Comparison of ENCODE assay signal across 8 cellular contexts in the genomic region with DNA sequence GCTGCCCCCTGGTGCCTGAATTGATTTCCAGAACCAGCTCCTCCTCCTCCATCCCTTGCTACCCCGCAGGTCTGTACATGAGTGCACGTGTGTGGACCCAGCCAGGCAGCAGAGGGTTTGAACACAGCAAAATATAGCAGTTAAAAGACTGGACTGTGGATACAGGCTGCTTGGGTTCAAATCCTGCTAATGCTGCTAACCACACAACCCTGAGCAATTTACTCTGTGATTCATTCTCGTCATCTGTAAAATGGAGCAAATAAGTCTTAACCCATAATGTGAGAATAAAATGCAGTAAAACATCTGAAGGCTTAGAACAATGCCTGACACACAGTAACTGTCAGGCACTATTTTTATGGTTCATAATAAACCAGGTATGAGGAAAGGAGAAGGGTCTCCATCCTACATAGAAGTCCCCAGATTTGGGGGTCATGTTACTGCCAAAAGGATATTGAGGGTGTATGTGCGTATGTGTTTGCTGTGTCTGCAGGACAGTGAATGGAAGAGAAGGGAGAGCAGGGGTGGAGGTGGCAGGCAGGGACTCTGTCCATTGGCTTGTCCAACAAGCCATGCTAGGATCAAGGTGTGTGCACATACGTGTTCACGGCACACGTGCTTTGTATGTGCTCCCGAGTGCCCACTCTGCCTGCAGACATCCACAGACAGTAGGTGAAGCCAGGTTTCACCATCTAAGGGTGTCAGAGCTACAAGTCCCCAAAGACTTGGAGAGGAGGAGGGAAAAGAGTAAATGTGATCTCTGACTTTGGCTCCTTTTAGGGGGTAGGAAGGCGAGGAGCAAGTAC. TPM values are rescaled to one million over a fixed set of nuclear protein-coding genes. Genes with fewer than 3 reads are reported as not detected.
A peak's percentile ranks its signal among the peaks of the same experiment; 100 is the strongest.
DNase-seq lines count a peak whose midpoint lies in the region; ATAC-seq, FAIRE-seq and TF ChIP-seq lines count a peak whose summit lies in the region.

No MANE protein-coding gene starts in this region.

- H3K4me2 ChIP-seq in GM12878 (ENCODE audit: control insufficient read depth, insufficient read depth): peak overlapping the region; percentile 88

- CTCF ChIA-PET in activated CD8-positive, alpha-beta memory T cell treated with anti-CD3 and anti-CD28 coated beads, Interleukin-2, amount 10 ng/mL, durations not matched to agents 7 days and 5 days (lab: Charles Lee): interaction anchor here (0.8 to 9.6 kb wide), 37 partner anchors 8 to 539 kb away, joined by 3 to 263 read pairs (median 8); partner anchors contain the start of genes LRP1, MYO1A, NAB2 and NEMP1
- CTCF ChIA-PET in GM12878 (lab: Yijun Ruan, JAX): interaction anchor here (0.6 to 11.7 kb wide), 43 partner anchors 10 to 599 kb away, joined by 3 to 458 read pairs (median 7); partner anchors contain the start of genes ATP5F1B, HSD17B6, NAB2 and NEMP1

- H3K4me1 ChIP-seq in GM12878 (ENCODE audit: control insufficient read depth, insufficient read depth, low read length) (peaks cover 8% of the 10 kb centered on the region), mucosa of rectum (ENCODE audit: control insufficient read depth in 2 of 2, insufficient read depth in 2 of 2, low read length in 2 of 2) (peaks cover 18 to 23% of the 10 kb centered on the region in 2 donors)

- peak overlapping the region; percentile 65 for H2AFZ ChIP-seq in GM12878 (ENCODE audit: control insufficient read depth, low read depth, low read length)

- intact Hi-C loops in GM12878 (cut with micrococcal nuclease; ENCODE audit: unreplicated experiment): loop anchor here (1.0 to 5.0 kb wide), 4 partner anchors 43 to 360 kb away; partner anchors contain the start of gene PRIM1

- H3K27ac ChIP-seq in GM12878 (ENCODE audit: control insufficient read depth, insufficient read depth) (peak overlapping the region; percentile 97), mucosa of rectum (ENCODE audit: low read depth in 2 of 2, low read length in 2 of 2) (peak overlapping the region; percentile 99 to 100)

- peak overlapping the region; percentile 96 for H3K27ac Mint-ChIP-seq in activated CD8-positive, alpha-beta memory T cell treated with anti-CD3 and anti-CD28 coated beads, Interleukin-2, amount 10 ng/mL, durations not matched to agents 7 days and 5 days

- peak; percentile 76 to 92 (median 80); a peak in 5 of 6 replicates for TF ChIP-seq CTCF in GM12878 (IDR thresholded peaks at IDR 0.05 in 2 of 3, conservative IDR thresholded peaks at IDR 0.05 in 1 of 3; ENCODE audit: control insufficient read depth in 2 of 3, extremely low read depth in 1 of 3, insufficient read depth in 1 of 3, low read depth in 3 of 3, low read length in 3 of 3)

- no peak for TF ChIP-seq POLR2A in GM12878 (IDR thresholded peaks at IDR 0.05; ENCODE audit: low read depth, low read length)

- H4K20me1 ChIP-seq in GM12878 (ENCODE audit: control insufficient read depth, insufficient read depth): no peaks in the 10 kb centered on the region

- no peak for DNase-seq in activated CD8-positive, alpha-beta memory T cell treated with anti-CD3 and anti-CD28 coated beads, Interleukin-2, amount 10 ng/mL, durations not matched to agents 7 days and 5 days
- DNase-seq in activated CD8-positive, alpha-beta memory T cell treated with anti-CD3 and anti-CD28 coated beads, Interleukin-2, amount 50 U/mL, for 4 hours: no peak
- DNase-seq in GM12878 (ENCODE audit: low read depth, low spot score) (no peak), RKO (ENCODE audit: low spot score) (no peak), HCEC 1CT (no peak)

- H3K9ac ChIP-seq in GM12878 (ENCODE audit: control insufficient read depth, insufficient read depth, low read length) (peak overlapping the region; percentile 96), mucosa of rectum (ENCODE audit: low read depth in 1 of 2, low read length in 2 of 2) (peak overlapping the region; percentile 99)

- H3K4me3 Mint-ChIP-seq in activated CD8-positive, alpha-beta memory T cell treated with anti-CD3 and anti-CD28 coated beads, Interleukin-2, amount 10 ng/mL, durations not matched to agents 7 days and 5 days: peak overlapping the region; percentile 95

- peaks cover 4% of the 10 kb centered on the region for H3K36me3 Mint-ChIP-seq in activated CD8-positive, alpha-beta memory T cell treated with anti-CD3 and anti-CD28 coated beads, Interleukin-2, amount 10 ng/mL, durations not matched to agents 7 days and 5 days

- BruUV-seq in GM12878 (replicated peaks; lab: Mats Ljungman, UMichigan): no TSS peak

- H3K27me3 ChIP-seq in GM12878 (replicated peaks in 1 of 2; ENCODE audit: control insufficient read depth in 2 of 2, insufficient read depth in 2 of 2, low read length in 1 of 2) (no peaks in the 10 kb centered on the region), mucosa of rectum (ENCODE audit: control insufficient read depth in 2 of 2, insufficient read depth in 2 of 2, low read length in 2 of 2) (no peaks in the 10 kb centered on the region)

- POLR2A ChIA-PET in GM12878 (lab: Charles Lee): interaction anchor here (0.6 to 4.9 kb wide), 18 partner anchors 14 to 407 kb away, joined by 3 to 94 read pairs (median 8); partner anchors contain the start of genes NAB2, NEMP1 and SHMT2

- H3K4me1 Mint-ChIP-seq in activated CD8-positive, alpha-beta memory T cell treated with anti-CD3 and anti-CD28 coated beads, Interleukin-2, amount 10 ng/mL, durations not matched to agents 7 days and 5 days: peaks cover 29% of the 10 kb centered on the region

- no peak for TF ChIP-seq EP300 in GM12878 (IDR thresholded peaks at IDR 0.05; ENCODE audit: borderline replicate concordance in 1 of 2, control insufficient read depth in 1 of 2, low read depth in 2 of 2, low read length in 2 of 2)

- 73% methylated on average over 9 of the region's 9 CpGs for WGBS in GM12878 (ENCODE audit: insufficient coverage, insufficient replicate concordance, low lambda C conversion rate, missing lambda C conversion rate)

- H3K36me3 ChIP-seq in GM12878 (ENCODE audit: control insufficient read depth in 2 of 2, insufficient read depth in 2 of 2, low read length in 1 of 2) (peaks cover 3 to 7% of the 10 kb centered on the region in 2 experiments; a peak in 2 of 4 replicates), mucosa of rectum (ENCODE audit: control insufficient read depth in 2 of 2, insufficient read depth in 2 of 2, low read length in 2 of 2) (peaks cover 7 to 8% of the 10 kb centered on the region in 2 donors)

- peaks cover 7% of the 10 kb centered on the region for H3K27me3 Mint-ChIP-seq in activated CD8-positive, alpha-beta memory T cell treated with anti-CD3 and anti-CD28 coated beads, Interleukin-2, amount 10 ng/mL, durations not matched to agents 7 days and 5 days

- no peaks in the 10 kb centered on the region for H3K9me3 ChIP-seq in GM12878 (replicated peaks; ENCODE audit: control insufficient read depth, insufficient read depth, low read length)
- H3K9me3 ChIP-seq in mucosa of rectum (ENCODE audit: control insufficient read depth in 2 of 2, low read length in 2 of 2): no peaks in the 10 kb centered on the region

- in situ Hi-C loops in GM12878 (cut with MboI): loop anchor here (5.0 kb wide), 3 partner anchors 45 to 355 kb away; no protein-coding TSS in a partner anchor

- H3K4me3 ChIP-seq in GM12878 (peak overlapping the region; percentile 95; the same call in 1 of the 2 replicates), mucosa of rectum (ENCODE audit: low read length in 2 of 2) (peak overlapping the region; percentile 95 to 98)

- H3K9me3 Mint-ChIP-seq in activated CD8-positive, alpha-beta memory T cell treated with anti-CD3 and anti-CD28 coated beads, Interleukin-2, amount 10 ng/mL, durations not matched to agents 7 days and 5 days (ENCODE audit: low read depth): no peaks in the 10 kb centered on the region

- SMC1A ChIA-PET in GM12878 (lab: Charles Lee; ENCODE audit: uncharacterized antibody, unreplicated experiment): interaction anchor here (0.8 to 8.6 kb wide), 28 partner anchors 10 to 598 kb away, joined by 3 to 246 read pairs (median 9); partner anchors contain the start of genes HSD17B6, NAB2, NEMP1 and SHMT2

- TF ChIP-seq RAD21 in GM12878 (IDR thresholded peaks at IDR 0.05; ENCODE audit: insufficient read depth, low read depth, low read length): no peak; the same call in 1 of the 2 replicates

- peaks cover 39% of the 10 kb centered on the region for H3K79me2 ChIP-seq in GM12878 (ENCODE audit: control insufficient read depth, insufficient read depth, low read length)

- RAD21 ChIA-PET in GM12878 (lab: Charles Lee; ENCODE audit: unreplicated experiment): interaction anchor here (0.6 to 5.3 kb wide), 33 partner anchors 12 to 476 kb away, joined by 3 to 285 read pairs (median 8); partner anchors contain the start of genes LRP1, NAB2, NACA and NEMP1

- FAIRE-seq in GM12878 (lab: Jason Lieb, UNC): peak; percentile 56

- no peak for ATAC-seq in activated CD8-positive, alpha-beta memory T cell treated with anti-CD3 and anti-CD28 coated beads, Interleukin-2, amount 10 ng/mL, durations not matched to agents 7 days and 5 days
- ATAC-seq in HG03460 (IDR thresholded peaks at IDR 0.05; ENCODE audit: unreplicated experiment) (peak; percentile 45), GM12878 (peak; percentile 73), GM21390 (IDR thresholded peaks at IDR 0.05; ENCODE audit: unreplicated experiment) (no peak)

RNA-seq across cellular contexts. Expression of gene STAT6, which starts 1.5 kb away (rescaled TPM):
- 100 to 1,000 TPM in 1 of 2 experiments, 10 to 100 TPM in 1; 99.1 to 104 TPM for total RNA-seq in activated CD8-positive, alpha-beta memory T cell treated with anti-CD3 and anti-CD28 coated beads, Interleukin-2, amount 10 ng/mL, durations not matched to agents 7 days and 5 days
- total RNA-seq in GM12878 (2013; cell fraction: nucleolus; rRNA removed): 219 and 234 TPM in 2 replicates
- total RNA-seq in GM12878 (2014; rRNA removed): 100 and 101 TPM in 2 replicates
- total RNA-seq in GM12878 (2014; rRNA removed; fragmentation: Illumina TruSeq; extraction: Trizol): 79.0 and 79.9 TPM in 2 replicates
- 146 and 163 TPM in 2 replicates for total RNA-seq in GM12878 (2021)
- polyA plus RNA-seq in GM12878 (2011; ENCODE audit: low read depth): 92.2 TPM
- polyA plus RNA-seq in GM12878 (2011; rRNA removed): 107 and 176 TPM in 2 replicates
- polyA plus RNA-seq in GM12878 (2011; cell fraction: cytosol; rRNA removed): 210 and 211 TPM in 2 replicates
- 576 and 633 TPM in 2 replicates for polyA plus RNA-seq in GM12878 (2011; cell fraction: nucleus; rRNA removed)
- 137 and 138 TPM in 2 replicates for polyA plus RNA-seq in GM12878 (2012)
- polyA plus RNA-seq in GM12878 (2014; fragmentation: Illumina TruSeq; extraction: Trizol): 161 and 168 TPM in 2 replicates
- polyA plus RNA-seq in GM12878 (2014; fragmentation: Nextera tagmentation; extraction: Ambion mirVana): 10 to 100 TPM; 14.2 to 17.3 TPM
- 153 and 157 TPM in 2 replicates for polyA plus RNA-seq in GM12878 (2014; rRNA removed)
- polyA plus RNA-seq in GM12878 (2016; fragmentation: Nextera tagmentation; extraction: Ambion mirVana): 10 to 100 TPM; 61.0 to 63.3 TPM
- polyA minus RNA-seq in GM12878 (2011; rRNA and poly(A)+ RNA removed): 146 and 216 TPM in 2 replicates
- polyA minus RNA-seq in GM12878 (2011; cell fraction: cytosol; rRNA and poly(A)+ RNA removed): 57.9 and 72.7 TPM in 2 replicates
- polyA minus RNA-seq in GM12878 (2011; cell fraction: nucleus; rRNA and poly(A)+ RNA removed): 75.9 and 146 TPM in 2 replicates

RNA-seq across cellular contexts. Expression of gene LRP1, which starts 15.6 kb away (rescaled TPM):
- under 1 TPM; 0.33 to 0.85 TPM for total RNA-seq in activated CD8-positive, alpha-beta memory T cell treated with anti-CD3 and anti-CD28 coated beads, Interleukin-2, amount 10 ng/mL, durations not matched to agents 7 days and 5 days
- total RNA-seq in GM12878 (2013; cell fraction: nucleolus; rRNA removed): 6.0 and 6.8 TPM in 2 replicates
- total RNA-seq in GM12878 (2014; rRNA removed): under 0.01 and 0.05 TPM in 2 replicates
- 0.05 and 0.18 TPM in 2 replicates for total RNA-seq in GM12878 (2014; rRNA removed; fragmentation: Illumina TruSeq; extraction: Trizol)
- 0.93 and 1.1 TPM in 2 replicates for total RNA-seq in GM12878 (2021)
- polyA plus RNA-seq in GM12878 (2011; ENCODE audit: low read depth): 0.51 TPM
- polyA plus RNA-seq in GM12878 (2011; rRNA removed): 0.24 TPM in 2 replicates
- 0.48 and 0.57 TPM in 2 replicates for polyA plus RNA-seq in GM12878 (2011; cell fraction: cytosol; rRNA removed)
- polyA plus RNA-seq in GM12878 (2011; cell fraction: nucleus; rRNA removed): 2.5 and 3.3 TPM in 2 replicates
- 1.2 and 1.4 TPM in 2 replicates for polyA plus RNA-seq in GM12878 (2012)
- 0.03 and 0.07 TPM in 2 replicates for polyA plus RNA-seq in GM12878 (2014; fragmentation: Illumina TruSeq; extraction: Trizol)
- polyA plus RNA-seq in GM12878 (2014; fragmentation: Nextera tagmentation; extraction: Ambion mirVana): not detected
- 0.09 and 0.29 TPM in 2 replicates for polyA plus RNA-seq in GM12878 (2014; rRNA removed)
- under 1 TPM; 0.23 to 0.28 TPM for polyA plus RNA-seq in GM12878 (2016; fragmentation: Nextera tagmentation; extraction: Ambion mirVana)
- polyA minus RNA-seq in GM12878 (2011; rRNA and poly(A)+ RNA removed): 1.8 TPM in 2 replicates
- polyA minus RNA-seq in GM12878 (2011; cell fraction: cytosol; rRNA and poly(A)+ RNA removed): 2.2 and 3.1 TPM in 2 replicates
- polyA minus RNA-seq in GM12878 (2011; cell fraction: nucleus; rRNA and poly(A)+ RNA removed): 1.6 and 3.1 TPM in 2 replicates

RNA-seq across cellular contexts. Expression of gene NAB2, which starts 23.8 kb away (rescaled TPM):
- total RNA-seq in activated CD8-positive, alpha-beta memory T cell treated with anti-CD3 and anti-CD28 coated beads, Interleukin-2, amount 10 ng/mL, durations not matched to agents 7 days and 5 days: 10 to 100 TPM in 1 of 2 experiments, 1 to 10 TPM in 1; 10.0 to 31.1 TPM
- 27.9 and 30.3 TPM in 2 replicates for total RNA-seq in GM12878 (2013; cell fraction: nucleolus; rRNA removed)
- total RNA-seq in GM12878 (2014; rRNA removed): 28.4 and 30.1 TPM in 2 replicates
- 13.0 and 13.6 TPM in 2 replicates for total RNA-seq in GM12878 (2014; rRNA removed; fragmentation: Illumina TruSeq; extraction: Trizol)
- total RNA-seq in GM12878 (2021): 28.2 and 28.5 TPM in 2 replicates
- polyA plus RNA-seq in GM12878 (2011; ENCODE audit: low read depth): 5.3 TPM
- polyA plus RNA-seq in GM12878 (2011; rRNA removed): 25.2 and 35.2 TPM in 2 replicates
- polyA plus RNA-seq in GM12878 (2011; cell fraction: cytosol; rRNA removed): 36.4 and 44.0 TPM in 2 replicates
- 69.8 and 77.5 TPM in 2 replicates for polyA plus RNA-seq in GM12878 (2011; cell fraction: nucleus; rRNA removed)
- polyA plus RNA-seq in GM12878 (2012): 11.5 and 17.8 TPM in 2 replicates
- polyA plus RNA-seq in GM12878 (2014; fragmentation: Illumina TruSeq; extraction: Trizol): 7.9 and 17.0 TPM in 2 replicates
- 1 to 10 TPM in 1 of 2 experiments, under 1 TPM in 1; 0.35 to 1.0 TPM for polyA plus RNA-seq in GM12878 (2014; fragmentation: Nextera tagmentation; extraction: Ambion mirVana)
- polyA plus RNA-seq in GM12878 (2014; rRNA removed): 28.0 and 28.6 TPM in 2 replicates
- 1 to 10 TPM; 3.6 to 5.8 TPM for polyA plus RNA-seq in GM12878 (2016; fragmentation: Nextera tagmentation; extraction: Ambion mirVana)
- 21.1 and 40.5 TPM in 2 replicates for polyA minus RNA-seq in GM12878 (2011; rRNA and poly(A)+ RNA removed)
- polyA minus RNA-seq in GM12878 (2011; cell fraction: cytosol; rRNA and poly(A)+ RNA removed): 14.6 and 15.7 TPM in 2 replicates
- 17.3 and 27.7 TPM in 2 replicates for polyA minus RNA-seq in GM12878 (2011; cell fraction: nucleus; rRNA and poly(A)+ RNA removed)

RNA-seq across cellular contexts. Expression of gene NEMP1, which starts 34.1 kb away (rescaled TPM):
- 10 to 100 TPM; 60.5 to 66.1 TPM for total RNA-seq in activated CD8-positive, alpha-beta memory T cell treated with anti-CD3 and anti-CD28 coated beads, Interleukin-2, amount 10 ng/mL, durations not matched to agents 7 days and 5 days
- 79.0 and 86.0 TPM in 2 replicates for total RNA-seq in GM12878 (2013; cell fraction: nucleolus; rRNA removed)
- 19.7 and 22.6 TPM in 2 replicates for total RNA-seq in GM12878 (2014; rRNA removed)
- total RNA-seq in GM12878 (2014; rRNA removed; fragmentation: Illumina TruSeq; extraction: Trizol): 17.7 and 19.7 TPM in 2 replicates
- total RNA-seq in GM12878 (2021): 20.7 and 20.8 TPM in 2 replicates
- 7.4 TPM for polyA plus RNA-seq in GM12878 (2011; ENCODE audit: low read depth)
- 45.9 and 61.7 TPM in 2 replicates for polyA plus RNA-seq in GM12878 (2011; rRNA removed)
- 18.3 and 22.3 TPM in 2 replicates for polyA plus RNA-seq in GM12878 (2011; cell fraction: cytosol; rRNA removed)
- 60.1 and 76.7 TPM in 2 replicates for polyA plus RNA-seq in GM12878 (2011; cell fraction: nucleus; rRNA removed)
- 9.3 and 14.8 TPM in 2 replicates for polyA plus RNA-seq in GM12878 (2012)
- 24.9 and 30.5 TPM in 2 replicates for polyA plus RNA-seq in GM12878 (2014; fragmentation: Illumina TruSeq; extraction: Trizol)
- polyA plus RNA-seq in GM12878 (2014; fragmentation: Nextera tagmentation; extraction: Ambion mirVana): 1 to 10 TPM; 4.0 to 4.7 TPM
- 17.8 and 20.6 TPM in 2 replicates for polyA plus RNA-seq in GM12878 (2014; rRNA removed)
- polyA plus RNA-seq in GM12878 (2016; fragmentation: Nextera tagmentation; extraction: Ambion mirVana): 10 to 100 TPM; 18.2 to 20.0 TPM
- polyA minus RNA-seq in GM12878 (2011; rRNA and poly(A)+ RNA removed): 26.2 and 32.9 TPM in 2 replicates
- 6.3 and 7.0 TPM in 2 replicates for polyA minus RNA-seq in GM12878 (2011; cell fraction: cytosol; rRNA and poly(A)+ RNA removed)
- polyA minus RNA-seq in GM12878 (2011; cell fraction: nucleus; rRNA and poly(A)+ RNA removed): 13.1 and 14.1 TPM in 2 replicates

RNA-seq across cellular contexts. Expression of gene LRP1-AS, which starts 34.7 kb away (rescaled TPM):
- total RNA-seq in activated CD8-positive, alpha-beta memory T cell treated with anti-CD3 and anti-CD28 coated beads, Interleukin-2, amount 10 ng/mL, durations not matched to agents 7 days and 5 days: not detected
- not detected in 2 replicates for total RNA-seq in GM12878 (2013; cell fraction: nucleolus; rRNA removed)
- not detected in 2 replicates for total RNA-seq in GM12878 (2014; rRNA removed)
- total RNA-seq in GM12878 (2014; rRNA removed; fragmentation: Illumina TruSeq; extraction: Trizol): not detected in 2 replicates
- not detected in 2 replicates for total RNA-seq in GM12878 (2021)
- polyA plus RNA-seq in GM12878 (2011; ENCODE audit: low read depth): not detected
- polyA plus RNA-seq in GM12878 (2011; rRNA removed): not detected in 2 replicates
- not detected in 2 replicates for polyA plus RNA-seq in GM12878 (2011; cell fraction: cytosol; rRNA removed)
- polyA plus RNA-seq in GM12878 (2011; cell fraction: nucleus; rRNA removed): not detected in 2 replicates
- not detected in 2 replicates for polyA plus RNA-seq in GM12878 (2012)
- polyA plus RNA-seq in GM12878 (2014; fragmentation: Illumina TruSeq; extraction: Trizol): not detected in 2 replicates
- polyA plus RNA-seq in GM12878 (2014; fragmentation: Nextera tagmentation; extraction: Ambion mirVana): not detected
- not detected in 2 replicates for polyA plus RNA-seq in GM12878 (2014; rRNA removed)
- not detected for polyA plus RNA-seq in GM12878 (2016; fragmentation: Nextera tagmentation; extraction: Ambion mirVana)
- not detected in 2 replicates for polyA minus RNA-seq in GM12878 (2011; rRNA and poly(A)+ RNA removed)
- polyA minus RNA-seq in GM12878 (2011; cell fraction: cytosol; rRNA and poly(A)+ RNA removed): not detected in 2 replicates
- polyA minus RNA-seq in GM12878 (2011; cell fraction: nucleus; rRNA and poly(A)+ RNA removed): not detected in 2 replicates

Comparison
In these comparisons a context has a peak if more than half of its experiments do, and no peak if none do; other contexts are left out.
1. ATAC-seq: peak in HG03460 (single experiment) and GM12878 (single experiment); none in activated CD8-positive, alpha-beta memory T cell treated with anti-CD3 and anti-CD28 coated beads, Interleukin-2, amount 10 ng/mL, durations not matched to agents 7 days and 5 days (single experiment) and GM21390 (single experiment).